Comparison of ENCODE assay signal across 9 cellular contexts in genomic region chr5:97225222-97225621, GRCh38.
"Had no signal": no experiment of that assay in that cellular context is flagged by ENCODE, and none has a peak within 500 bp of the region (broad histone marks: within the 10 kb centered on the region; RNA-seq: fewer than 3 reads in every experiment).

No MANE protein-coding gene starts in this region.

- H3K9ac ChIP-seq: GM23248 had no signal

- H3K9me3 ChIP-seq: HAP-1 had no signal

- H3K4me3 Mint-ChIP-seq: HFFc6, IgD-negative memory B cell had no signal

- H3K36me3 ChIP-seq: HAP-1 had no signal

- H3K4me3 ChIP-seq: GM23248, HAP-1 had no signal

- H2AFZ ChIP-seq: GM23248 had no signal

- DNase-seq: GOT3, H7, HFFc6, KG1 had no signal

- H3K4me1 Mint-ChIP-seq: IgD-negative memory B cell had no signal

- ATAC-seq: HCT116 had no signal

- H3K27ac ChIP-seq: GM23248, HL-60 had no signal

- H3K9me3 Mint-ChIP-seq: HFFc6, IgD-negative memory B cell had no signal

- H3K4me1 ChIP-seq: HAP-1 had no signal

- H3K27ac Mint-ChIP-seq: HFFc6, IgD-negative memory B cell had no signal
